1 cellular context compared by ENCODE assay signal in genomic region chr1:116545359-116545705, GRCh38.
TF ChIP-seq lines count a peak whose summit lies in the region.

No MANE protein-coding gene starts in this region.

TF ChIP-seq in WTC11, 78 proteins besides CTCF, POLR2A, EP300 and RAD21 (continued from another document):
- TF ChIP-seq HMGA2 (CRISPR knock-in tag; IDR thresholded peaks at IDR 0.05) = no peak
- TF ChIP-seq E2F5 (CRISPR knock-in tag; IDR thresholded peaks at IDR 0.05) = no peak
- no peak for TF ChIP-seq ARID4B (CRISPR knock-in tag; IDR thresholded peaks at IDR 0.05; ENCODE audit: borderline replicate concordance)
- no peak for TF ChIP-seq STAT6 (CRISPR knock-in tag; conservative IDR thresholded peaks at IDR 0.05; ENCODE audit: low read depth)
- TF ChIP-seq PRRX2 (CRISPR knock-in tag; IDR thresholded peaks at IDR 0.05) = no peak
- no peak for TF ChIP-seq ZNF263 (CRISPR knock-in tag; IDR thresholded peaks at IDR 0.05; ENCODE audit: low read depth)
- TF ChIP-seq CDX4 (CRISPR knock-in tag; IDR thresholded peaks at IDR 0.05; ENCODE audit: borderline replicate concordance) = no peak
